35 cellular contexts compared by ENCODE assay signal in the genomic region with DNA sequence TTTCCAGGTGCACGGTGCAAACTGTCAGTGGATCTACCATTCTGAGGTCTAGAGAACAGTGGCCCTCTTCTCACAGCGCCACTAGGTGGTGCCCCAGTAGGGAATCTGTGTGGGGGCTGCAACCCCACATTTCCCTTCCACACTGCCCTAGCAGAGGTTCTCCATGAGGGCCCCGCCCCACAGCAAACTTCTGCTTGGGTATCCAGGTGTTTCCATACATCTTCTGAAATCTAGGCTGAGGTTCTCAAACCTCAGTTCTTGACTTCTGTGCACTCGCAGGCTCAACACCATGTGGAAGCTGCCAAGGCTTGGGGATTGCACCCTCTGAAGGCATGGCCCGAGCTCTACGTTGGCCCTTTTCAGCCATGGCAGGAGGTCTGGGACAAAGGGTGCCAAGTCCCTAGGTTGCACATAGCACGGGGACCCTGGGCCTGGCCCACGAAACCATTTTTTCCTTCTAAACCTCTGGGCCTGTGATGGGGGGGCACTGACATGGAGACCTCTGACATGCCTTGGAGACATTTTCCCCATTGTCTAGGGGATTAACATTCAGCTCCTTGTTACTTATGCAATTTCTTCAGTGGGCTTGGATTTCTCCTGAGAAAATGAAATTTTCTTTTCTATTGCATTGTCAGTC.
"Had no signal": no experiment of that assay in that cellular context is flagged by ENCODE, and none has a peak within 500 bp of the region (broad histone marks: within the 10 kb centered on the region; RNA-seq: fewer than 3 reads in every experiment).

No MANE protein-coding gene starts in this region.

- H3K27ac Mint-ChIP-seq: activated B cell treated with CpG ODN at 0.5 μM for 24 hours; activated CD8-positive, alpha-beta memory T cell treated with anti-CD3 and anti-CD28 coated beads, Interleukin-2, amount 10 ng/mL, durations not matched to agents 7 days and 5 days; activated CD8-positive, alpha-beta T cell treated with anti-CD3 and anti-CD28 coated beads for 36 hours; activated naive CD4-positive, alpha-beta T cell treated with anti-CD3 and anti-CD28 coated beads for 36 hours; activated naive CD4-positive, alpha-beta T cell treated with anti-CD3 and anti-CD28 coated beads, Interleukin-2, amount 50 U/mL, for 24 hours; activated naive CD8-positive, alpha-beta T cell treated with anti-CD3 and anti-CD28 coated beads for 36 hours; activated naive CD8-positive, alpha-beta T cell treated with anti-CD3 and anti-CD28 coated beads, Interleukin-2, amount 50 U/mL, for 24 hours; activated T-helper 1 cell treated with anti-CD3 and anti-CD28 coated beads, Interleukin-12 subunit alpha, Interleukin-12 subunit beta, Interleukin-2, Interleukin-4 antibody, amounts not matched to agents 30 ng/mL and 10 ng/mL and 1 ng/mL, durations not matched to agents 14 hours and 24 hours and 36 hours; activated T-helper 2 cell treated with anti-CD3 and anti-CD28 coated beads, Interferon-gamma antibody, Interleukin-2, Interleukin-4, amounts not matched to agents 10 μg/mL and 5 μg/mL and 100 μg/mL, durations not matched to agents 14 hours and 24 hours and 36 hours; brain; T-helper 17 cell; T-helper 2 cell treated with Interferon-gamma antibody and Interleukin-4, amounts not matched to agents 5 μg/mL and 100 μg/mL, for 36 hours had no signal

- H3K4me1 ChIP-seq: ascending aorta, breast epithelium, esophagus muscularis mucosa, gastroesophageal sphincter had no signal

- H3K4me3 ChIP-seq: adrenal gland, ascending aorta, breast epithelium, cardiac muscle cell, colonic mucosa, esophagus muscularis mucosa, gastroesophageal sphincter had no signal

- ATAC-seq: activated CD4-positive, CD25-positive, alpha-beta regulatory T cell treated with anti-CD3 and anti-CD28 coated beads, Interleukin-2, amount 50 U/mL, for 24 hours; activated CD8-positive, alpha-beta memory T cell treated with anti-CD3 and anti-CD28 coated beads, Interleukin-2, amount 10 ng/mL, durations not matched to agents 7 days and 5 days; activated CD8-positive, alpha-beta T cell treated with anti-CD3 and anti-CD28 coated beads for 36 hours; activated naive CD8-positive, alpha-beta T cell treated with anti-CD3 and anti-CD28 coated beads, Interleukin-2, amount 50 U/mL, for 24 hours; gastroesophageal sphincter; T-helper 17 cell had no signal

- H3K9me3 ChIP-seq: adrenal gland, colonic mucosa had no signal

- H3K27me3 Mint-ChIP-seq: activated B cell treated with CpG ODN at 0.5 μM for 24 hours; activated CD8-positive, alpha-beta memory T cell treated with anti-CD3 and anti-CD28 coated beads, Interleukin-2, amount 10 ng/mL, durations not matched to agents 7 days and 5 days; activated CD8-positive, alpha-beta T cell treated with anti-CD3 and anti-CD28 coated beads for 36 hours; activated naive CD4-positive, alpha-beta T cell treated with anti-CD3 and anti-CD28 coated beads, Interleukin-2, amount 50 U/mL, for 24 hours; activated naive CD8-positive, alpha-beta T cell treated with anti-CD3 and anti-CD28 coated beads for 36 hours; activated naive CD8-positive, alpha-beta T cell treated with anti-CD3 and anti-CD28 coated beads, Interleukin-2, amount 50 U/mL, for 24 hours; brain; T-helper 17 cell had no signal

- H3K27ac ChIP-seq: adrenal gland, ascending aorta, breast epithelium, cardiac muscle cell, colonic mucosa, esophagus muscularis mucosa, gastroesophageal sphincter, WERI-Rb-1 had no signal

- DNase-seq: activated B cell treated with CpG ODN at 0.5 μM for 24 hours; activated CD4-positive, alpha-beta T cell treated with anti-CD3 and anti-CD28 coated beads for 48 hours; activated CD4-positive, alpha-beta T cell treated with anti-CD3 and anti-CD28 coated beads, Interleukin-2, amount 50 U/mL, for 1 hour; activated CD4-positive, alpha-beta T cell treated with anti-CD3 and anti-CD28 coated beads, Interleukin-2, amount 50 U/mL, for 48 hours; activated CD8-positive, alpha-beta memory T cell treated with anti-CD3 and anti-CD28 coated beads, Interleukin-2, amount 10 ng/mL, durations not matched to agents 7 days and 5 days; activated CD8-positive, alpha-beta memory T cell treated with anti-CD3 and anti-CD28 coated beads, Interleukin-2, amount 50 U/mL, for 4 hours; activated CD8-positive, alpha-beta T cell treated with anti-CD3 and anti-CD28 coated beads for 36 hours; activated effector memory CD4-positive, alpha-beta T cell treated with anti-CD3 and anti-CD28 coated beads, Interleukin-2, amount 50 U/mL, for 16 hours; activated naive CD4-positive, alpha-beta T cell treated with anti-CD3 and anti-CD28 coated beads for 36 hours; activated naive CD8-positive, alpha-beta T cell treated with anti-CD3 and anti-CD28 coated beads for 36 hours; activated naive CD8-positive, alpha-beta T cell treated with anti-CD3 and anti-CD28 coated beads, Interleukin-2, amount 50 U/mL, for 24 hours; activated T-cell treated with anti-CD3 and anti-CD28 coated beads, Interleukin-2, amount 50 U/mL, for 1 hour; activated T-cell treated with anti-CD3 and anti-CD28 coated beads, Interleukin-2, amount 50 U/mL, for 48 hours; adrenal gland; central memory CD4-positive, alpha-beta T cell; cerebellar nuclear complex; colonic mucosa; effector CD8-positive, alpha-beta T cell; erythroblast; foreskin melanocyte; T-helper 1 cell; T-helper 17 cell; T1000; WERI-Rb-1 had no signal

- H3K27me3 ChIP-seq: adrenal gland, ascending aorta, breast epithelium, cardiac muscle cell, colonic mucosa, esophagus muscularis mucosa, gastroesophageal sphincter had no signal

- H3K4me3 Mint-ChIP-seq: activated B cell treated with CpG ODN at 0.5 μM for 24 hours; activated CD8-positive, alpha-beta memory T cell treated with anti-CD3 and anti-CD28 coated beads, Interleukin-2, amount 10 ng/mL, durations not matched to agents 7 days and 5 days; activated CD8-positive, alpha-beta T cell treated with anti-CD3 and anti-CD28 coated beads for 36 hours; activated naive CD4-positive, alpha-beta T cell treated with anti-CD3 and anti-CD28 coated beads for 36 hours; activated naive CD4-positive, alpha-beta T cell treated with anti-CD3 and anti-CD28 coated beads, Interleukin-2, amount 50 U/mL, for 24 hours; activated naive CD8-positive, alpha-beta T cell treated with anti-CD3 and anti-CD28 coated beads for 36 hours; activated naive CD8-positive, alpha-beta T cell treated with anti-CD3 and anti-CD28 coated beads, Interleukin-2, amount 50 U/mL, for 24 hours; activated T-helper 1 cell treated with anti-CD3 and anti-CD28 coated beads, Interleukin-12 subunit alpha, Interleukin-12 subunit beta, Interleukin-2, Interleukin-4 antibody, amounts not matched to agents 30 ng/mL and 10 ng/mL and 1 ng/mL, durations not matched to agents 14 hours and 24 hours and 36 hours; brain; T-helper 17 cell; T-helper 2 cell treated with Interferon-gamma antibody and Interleukin-4, amounts not matched to agents 5 μg/mL and 100 μg/mL, for 36 hours had no signal

- H3K36me3 ChIP-seq: adrenal gland, ascending aorta, breast epithelium, cardiac muscle cell, colonic mucosa, esophagus muscularis mucosa, gastroesophageal sphincter, WERI-Rb-1 had no signal
